ENCODE assay signal across 11 cellular contexts in the genomic region with DNA sequence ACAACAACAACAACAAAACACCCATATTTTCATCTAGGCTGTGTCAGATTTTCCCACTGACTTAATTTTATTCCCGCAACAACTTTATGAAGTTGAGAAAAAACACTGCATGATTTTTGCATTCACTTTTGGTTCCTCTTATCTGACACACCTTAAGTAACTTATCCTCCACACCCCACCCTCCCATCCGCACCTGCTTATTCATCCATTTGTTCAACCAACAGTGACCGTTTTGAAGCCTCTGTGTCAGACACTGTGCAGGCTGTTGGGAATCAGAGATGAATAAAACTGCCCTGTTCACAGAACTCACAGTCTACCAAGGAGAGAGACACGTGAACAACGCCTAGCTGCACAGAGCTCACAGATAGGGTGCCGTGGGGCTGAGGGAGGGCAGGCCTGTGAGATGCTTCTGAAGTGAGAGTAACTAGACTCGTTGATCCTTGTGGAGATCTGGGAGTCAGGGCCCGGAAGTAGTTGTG. TPM values are rescaled to one million over a fixed set of nuclear protein-coding genes. Genes with fewer than 3 reads are reported as not detected.
DNase-seq lines count a peak whose midpoint lies in the region; ATAC-seq, FAIRE-seq and TF ChIP-seq lines count a peak whose summit lies in the region.
"Had no signal": no experiment of that assay in that cellular context is flagged by ENCODE, and none has a peak within 500 bp of the region (broad histone marks: within the 10 kb centered on the region; RNA-seq: fewer than 3 reads in every experiment).

No MANE protein-coding gene starts in this region.

- H3K27ac ChIP-seq in K562 (ENCODE audit: extremely low read depth, low read depth, low read length), result no peak overlapping the region
- peak overlapping the region; percentile 7 to 93 for H3K27ac ChIP-seq in small intestine (ENCODE audit: low read depth in 1 of 2, low read length in 1 of 2)
- H3K27ac ChIP-seq in SJCRH30, result no peak overlapping the region
- H3K27ac ChIP-seq: adrenal gland had no signal

- no peak for DNase-seq in K562 (ENCODE audit: extremely low read depth in 1 of 4, low spot score in 3 of 4)
- DNase-seq in small intestine, result peak; percentile 86
- DNase-seq in SJCRH30, result no peak
- DNase-seq in head of caudate nucleus, result no peak
- no peak for DNase-seq in T1000 (lab: John Stamatoyannopoulos, UW)
- DNase-seq: activated CD8-positive, alpha-beta memory T cell treated with anti-CD3 and anti-CD28 coated beads, Interleukin-2, amount 50 U/mL, for 4 hours; adrenal gland; mammary epithelial cell had no signal

- FAIRE-seq in K562 (lab: Jason Lieb, UNC) (peak; percentile 70), small intestine (lab: Jason Lieb, UNC) (no peak)

- intact Hi-C loops in K562 (cut with micrococcal nuclease) (no loop called here), head of caudate nucleus (cut with DNase I) (no loop called here)

- no TSS peak for BruUV-seq in K562 (replicated peaks; lab: Mats Ljungman, UMichigan)

- no peak for TF ChIP-seq RAD21 in K562 (CRISPR knock-in tag; conservative IDR thresholded peaks at IDR 0.05 in 1 of 2, IDR thresholded peaks at IDR 0.05 in 1 of 2)

- H3K4me1 ChIP-seq in K562 (replicated peaks in 1 of 2; ENCODE audit: control insufficient read depth in 2 of 2, insufficient read depth in 2 of 2, low read length in 2 of 2) (peaks cover 11 to 36% of the 10 kb centered on the region in 2 experiments), small intestine (ENCODE audit: control insufficient read depth in 2 of 2, insufficient read depth in 1 of 2, low read depth in 1 of 2, low read length in 1 of 2) (peaks cover 0 to 8% of the 10 kb centered on the region in 2 donors), SJCRH30 (0 out of 2 replicates have a peak, but pooled peaks cover 3% of the 10 kb centered on the region)

- ATAC-seq in GM18502 (IDR thresholded peaks at IDR 0.05; ENCODE audit: poor library complexity, unreplicated experiment), result peak; percentile 46
- ATAC-seq in HG03103 (IDR thresholded peaks at IDR 0.05; ENCODE audit: low read depth, unreplicated experiment), result peak; percentile 44
- ATAC-seq in K562, result no peak
- ATAC-seq in HG02588 (IDR thresholded peaks at IDR 0.05; ENCODE audit: unreplicated experiment), result no peak

- no peaks in the 10 kb centered on the region for H4K20me1 ChIP-seq in K562 (replicated peaks; ENCODE audit: control insufficient read depth, insufficient read depth, low read length)

- in situ Hi-C loops in K562 (cut with MboI), result no loop called here

- H3K27me3 ChIP-seq in K562 (ENCODE audit: control insufficient read depth in 2 of 2, insufficient read depth in 2 of 2, low read length in 2 of 2) (no peaks in the 10 kb centered on the region), small intestine (ENCODE audit: control insufficient read depth in 2 of 2, insufficient read depth in 2 of 2, low read length in 2 of 2) (no peaks in the 10 kb centered on the region), SJCRH30 (no peaks in the 10 kb centered on the region)
- H3K27me3 ChIP-seq: adrenal gland had no signal

- TF ChIP-seq CTCF in K562 (IDR thresholded peaks at IDR 0.05 in 2 of 3, conservative IDR thresholded peaks at IDR 0.05 in 1 of 3; ENCODE audit: insufficient read depth in 2 of 3, low read depth in 1 of 3, low read length in 3 of 3), result no peak

- H3K4me3 ChIP-seq in K562 (no peak overlapping the region), small intestine (ENCODE audit: low read depth in 1 of 2, low read length in 2 of 2) (no peak overlapping the region), SJCRH30 (no peak overlapping the region)
- H3K4me3 ChIP-seq: adrenal gland had no signal

- no peak overlapping the region for H3K4me2 ChIP-seq in K562 (ENCODE audit: insufficient read depth, low read length)

- POLR2A ChIA-PET in K562 (lab: Yijun Ruan, JAX), result interaction anchor here (0.6 to 2.3 kb wide), 8 partner anchors 9 to 212 kb away, joined by 3 to 7 read pairs (median 6); no protein-coding TSS in a partner anchor

- no peak overlapping the region for H2AFZ ChIP-seq in K562 (ENCODE audit: low read depth, low read length)

- peaks cover 7% of the 10 kb centered on the region for H3K9me1 ChIP-seq in K562 (ENCODE audit: control insufficient read depth, insufficient read depth, low read length)

- H3K9ac ChIP-seq in K562 (ENCODE audit: insufficient read depth in 1 of 2, low read depth in 2 of 2, low read length in 2 of 2), result peak overlapping the region in 1 of 2 experiments; percentile 55; a peak in 1 of 4 replicates

- CTCF ChIA-PET in K562 (lab: Yijun Ruan, JAX; ENCODE audit: low intra/inter-chr PET ratio), result no interaction called here

- TF ChIP-seq POLR2A in K562 (conservative IDR thresholded peaks at IDR 0.05), result no peak

- H3K79me2 ChIP-seq in K562 (ENCODE audit: control insufficient read depth, insufficient read depth, low read length), result peaks cover 13% of the 10 kb centered on the region

- H3K9me3 ChIP-seq in K562 (replicated peaks; ENCODE audit: control insufficient read depth, insufficient read depth, low read depth, low read length) (no peaks in the 10 kb centered on the region), small intestine (ENCODE audit: control insufficient read depth, low read depth) (no peaks in the 10 kb centered on the region), SJCRH30 (replicated peaks) (no peaks in the 10 kb centered on the region)
- H3K9me3 ChIP-seq: adrenal gland had no signal

- H3K36me3 ChIP-seq in K562 (ENCODE audit: control insufficient read depth, insufficient read depth, low read length) (no peaks in the 10 kb centered on the region), small intestine (ENCODE audit: control insufficient read depth in 2 of 2, insufficient read depth in 2 of 2, low read length in 2 of 2) (no peaks in the 10 kb centered on the region), SJCRH30 (no peaks in the 10 kb centered on the region)
- H3K36me3 ChIP-seq: adrenal gland had no signal

- no peak for TF ChIP-seq EP300 in K562 (IDR thresholded peaks at IDR 0.05; ENCODE audit: low read length)

- 46% methylated on average over 8 of the region's 8 CpGs for WGBS in K562 (ENCODE audit: insufficient coverage, low coverage, missing lambda C conversion rate)
- WGBS in small intestine, 3 donors, result 21 to 57% (median 36%) methylated on average over 8 of the region's 8 CpGs

RNA-seq across cellular contexts. Expression of gene CNNM4, which starts 7.4 kb away (rescaled TPM):
- 10.6 and 25.3 TPM in 2 replicates for total RNA-seq in K562 (2011; cell fraction: chromatin; rRNA removed; ENCODE audit: low replicate concordance)
- total RNA-seq in K562 (2011; cell fraction: nucleolus; rRNA removed), result 20.0 and 21.7 TPM in 2 replicates
- 17.5 and 21.4 TPM in 2 replicates for total RNA-seq in K562 (2011; cell fraction: nucleoplasm; rRNA removed)
- 2.5 and 3.4 TPM in 2 replicates for total RNA-seq in K562 (2014; rRNA removed)
- total RNA-seq in K562 (2014; rRNA removed; fragmentation: Illumina TruSeq; extraction: Trizol), result 2.3 and 2.7 TPM in 2 replicates
- total RNA-seq in K562 (2015; rRNA removed; fragmentation: Illumina TruSeq; extraction: Trizol), result 2.8 TPM in 2 replicates
- 6.3 and 6.7 TPM in 2 replicates for total RNA-seq in K562 (2021)
- polyA plus RNA-seq in K562 (2011; rRNA removed), result 3.4 and 6.5 TPM in 2 replicates
- polyA plus RNA-seq in K562 (2011; cell fraction: cytosol; rRNA removed), result 5.1 and 5.7 TPM in 2 replicates
- polyA plus RNA-seq in K562 (2011; cell fraction: nucleus; rRNA removed), result 7.6 and 8.7 TPM in 2 replicates
- 3.6 and 5.0 TPM in 2 replicates for polyA plus RNA-seq in K562 (2012)
- polyA plus RNA-seq in K562 (2014; fragmentation: Illumina TruSeq; extraction: Trizol), result 5.4 and 5.8 TPM in 2 replicates
- polyA plus RNA-seq in K562 (2014; fragmentation: Nextera tagmentation; extraction: Ambion mirVana), result 1 to 10 TPM in 1 of 2 experiments, under 1 TPM in 1; 0.96 to 1.4 TPM
- 3.0 and 3.7 TPM in 2 replicates for polyA plus RNA-seq in K562 (2014; rRNA removed)
- 6.3 and 7.3 TPM in 2 replicates for polyA minus RNA-seq in K562 (2011; rRNA and poly(A)+ RNA removed)
- 5.7 and 8.8 TPM in 2 replicates for polyA minus RNA-seq in K562 (2011; cell fraction: cytosol; rRNA and poly(A)+ RNA removed)
- polyA minus RNA-seq in K562 (2011; cell fraction: nucleus; rRNA and poly(A)+ RNA removed), result 3.6 and 6.0 TPM in 2 replicates
- 10 to 100 TPM in 1 of 3 donors, 1 to 10 TPM in 2; 1.6 to 10.7 (median 2.9) TPM for polyA plus RNA-seq in small intestine
- total RNA-seq in SJCRH30 (2014; rRNA removed; shearing (Covaris generic)), result 3.7 and 4.3 TPM in 2 replicates

RNA-seq across cellular contexts. Expression of gene LMAN2L, which starts 28.3 kb away (rescaled TPM):
- total RNA-seq in K562 (2011; cell fraction: chromatin; rRNA removed; ENCODE audit: low replicate concordance), result 23.1 and 26.6 TPM in 2 replicates
- total RNA-seq in K562 (2011; cell fraction: nucleolus; rRNA removed), result 23.9 and 25.3 TPM in 2 replicates
- 23.2 and 26.7 TPM in 2 replicates for total RNA-seq in K562 (2011; cell fraction: nucleoplasm; rRNA removed)
- total RNA-seq in K562 (2014; rRNA removed), result 7.2 and 11.0 TPM in 2 replicates
- total RNA-seq in K562 (2014; rRNA removed; fragmentation: Illumina TruSeq; extraction: Trizol), result 10.0 and 10.8 TPM in 2 replicates
- total RNA-seq in K562 (2015; rRNA removed; fragmentation: Illumina TruSeq; extraction: Trizol), result 12.3 and 13.1 TPM in 2 replicates
- total RNA-seq in K562 (2021), result 9.2 and 9.8 TPM in 2 replicates
- 14.7 and 17.7 TPM in 2 replicates for polyA plus RNA-seq in K562 (2011; rRNA removed)
- polyA plus RNA-seq in K562 (2011; cell fraction: cytosol; rRNA removed), result 10.8 and 13.6 TPM in 2 replicates
- 11.2 and 13.0 TPM in 2 replicates for polyA plus RNA-seq in K562 (2011; cell fraction: nucleus; rRNA removed)
- polyA plus RNA-seq in K562 (2012), result 11.7 and 15.4 TPM in 2 replicates
- polyA plus RNA-seq in K562 (2014; fragmentation: Illumina TruSeq; extraction: Trizol), result 10.2 and 12.5 TPM in 2 replicates
- polyA plus RNA-seq in K562 (2014; fragmentation: Nextera tagmentation; extraction: Ambion mirVana), result 10 to 100 TPM; 24.4 to 37.7 TPM
- 9.2 and 12.2 TPM in 2 replicates for polyA plus RNA-seq in K562 (2014; rRNA removed)
- 11.6 and 12.3 TPM in 2 replicates for polyA minus RNA-seq in K562 (2011; rRNA and poly(A)+ RNA removed)
- 3.5 and 4.0 TPM in 2 replicates for polyA minus RNA-seq in K562 (2011; cell fraction: cytosol; rRNA and poly(A)+ RNA removed)
- 5.7 TPM in 2 replicates for polyA minus RNA-seq in K562 (2011; cell fraction: nucleus; rRNA and poly(A)+ RNA removed)
- 10 to 100 TPM in 1 of 3 donors, 1 to 10 TPM in 2; 3.5 to 12.6 (median 4.0) TPM for polyA plus RNA-seq in small intestine
- total RNA-seq in SJCRH30 (2014; rRNA removed; shearing (Covaris generic)), result 29.5 and 31.9 TPM in 2 replicates

RNA-seq across cellular contexts. Expression of gene CNNM3, which starts 47.9 kb away (rescaled TPM):
- 36.0 and 91.8 TPM in 2 replicates for total RNA-seq in K562 (2011; cell fraction: chromatin; rRNA removed; ENCODE audit: low replicate concordance)
- total RNA-seq in K562 (2011; cell fraction: nucleolus; rRNA removed), result 60.5 and 68.7 TPM in 2 replicates
- total RNA-seq in K562 (2011; cell fraction: nucleoplasm; rRNA removed), result 54.1 and 60.8 TPM in 2 replicates
- total RNA-seq in K562 (2014; rRNA removed) (6.0 and 7.7 TPM in 2 replicates), K562 (2014; rRNA removed; fragmentation: Illumina TruSeq; extraction: Trizol) (4.5 and 6.5 TPM in 2 replicates), K562 (2015; rRNA removed; fragmentation: Illumina TruSeq; extraction: Trizol) (5.6 and 7.6 TPM in 2 replicates), K562 (2021) (16.9 TPM in 2 replicates)
- polyA plus RNA-seq in K562 (2011; rRNA removed) (5.7 and 10.6 TPM in 2 replicates), K562 (2014; fragmentation: Illumina TruSeq; extraction: Trizol) (11.7 and 11.8 TPM in 2 replicates), K562 (2014; fragmentation: Nextera tagmentation; extraction: Ambion mirVana) (1 to 10 TPM; 1.4 to 1.6 TPM), K562 (2014; rRNA removed) (7.1 and 9.9 TPM in 2 replicates), small intestine (10 to 100 TPM in 1 of 3 donors, 1 to 10 TPM in 2; 5.7 to 15.8 (median 6.7) TPM)
- polyA plus RNA-seq in K562 (2011; cell fraction: cytosol; rRNA removed), result 10.7 and 16.0 TPM in 2 replicates
- 25.5 and 35.7 TPM in 2 replicates for polyA plus RNA-seq in K562 (2011; cell fraction: nucleus; rRNA removed)
- polyA plus RNA-seq in K562 (2012), result 11.7 and 15.0 TPM in 2 replicates
- polyA minus RNA-seq in K562 (2011; rRNA and poly(A)+ RNA removed), result 12.8 and 16.0 TPM in 2 replicates
- polyA minus RNA-seq in K562 (2011; cell fraction: cytosol; rRNA and poly(A)+ RNA removed), result 15.2 and 25.2 TPM in 2 replicates
- polyA minus RNA-seq in K562 (2011; cell fraction: nucleus; rRNA and poly(A)+ RNA removed), result 15.1 and 17.1 TPM in 2 replicates
- 9.1 and 9.3 TPM in 2 replicates for total RNA-seq in SJCRH30 (2014; rRNA removed; shearing (Covaris generic))

Comparison
In these comparisons a context has a peak if more than half of its experiments do, and no peak if none do; other contexts are left out.
1. ATAC-seq: peak in GM18502 (single experiment) and HG03103 (single experiment); none in K562 (single experiment) and HG02588 (single experiment).
2. H3K27ac ChIP-seq: peak in small intestine (2 of 2); none in K562 (single experiment) and SJCRH30 (single experiment).